ENCODE assay signal across 11 cellular contexts in the genomic region with DNA sequence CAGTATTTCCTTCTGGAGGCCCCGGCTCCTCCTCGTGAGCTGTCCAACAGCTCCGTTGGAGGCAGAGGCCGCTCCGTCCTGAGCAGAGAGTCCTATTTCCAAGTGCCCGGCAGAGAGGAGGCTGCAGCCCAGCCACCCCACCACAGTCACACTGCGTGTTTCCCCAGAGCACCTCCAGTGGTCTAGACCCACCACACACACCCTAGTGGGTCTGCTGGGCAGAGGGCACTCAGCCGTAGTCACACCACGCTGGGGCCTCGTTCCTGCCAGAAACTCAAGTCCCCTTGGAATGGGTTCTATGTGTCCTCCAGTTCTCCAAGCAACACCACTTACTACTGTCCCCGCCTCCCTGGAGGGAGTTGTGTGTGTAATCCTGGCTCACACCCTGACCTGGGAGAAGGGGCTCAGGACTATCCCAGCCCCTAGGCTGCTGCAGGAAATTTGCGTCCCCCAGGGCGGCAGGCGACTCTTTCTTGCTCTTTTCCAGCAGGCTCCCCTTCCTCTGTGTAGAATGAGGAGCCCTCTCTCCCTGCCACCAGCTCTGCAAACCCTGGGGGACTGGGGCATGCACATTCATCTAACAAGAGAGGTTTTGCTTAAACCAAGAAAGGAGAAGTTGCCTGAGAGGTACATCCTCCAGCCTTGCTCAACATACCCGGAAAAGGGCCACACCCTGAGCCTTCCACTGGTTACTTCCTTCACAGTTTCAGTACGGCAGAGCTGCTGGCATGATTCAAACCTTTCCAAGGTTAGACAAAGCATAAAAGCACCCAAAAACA.
DNase-seq lines count a peak whose midpoint lies in the region; ATAC-seq, FAIRE-seq and TF ChIP-seq lines count a peak whose summit lies in the region.
"Had no signal": no experiment of that assay in that cellular context is flagged by ENCODE, and none has a peak within 500 bp of the region (broad histone marks: within the 10 kb centered on the region; RNA-seq: fewer than 3 reads in every experiment).

No MANE protein-coding gene starts in this region.

- peak; percentile 88 for ATAC-seq in activated naive CD8-positive, alpha-beta T cell treated with anti-CD3 and anti-CD28 coated beads, Interleukin-2, amount 10 ng/mL, durations not matched to agents 7 days and 5 days (ENCODE audit: low read depth)
- ATAC-seq in activated CD8-positive, alpha-beta T cell treated with anti-CD3 and anti-CD28 coated beads for 36 hours, result no peak
- ATAC-seq in left lung (peak; percentile 76), GM18858 (IDR thresholded peaks at IDR 0.05; ENCODE audit: unreplicated experiment) (no peak)

- TF ChIP-seq CTCF in activated CD8-positive, alpha-beta T cell treated with anti-CD3 and anti-CD28 coated beads for 36 hours (IDR thresholded peaks at IDR 0.05), result no peak
- TF ChIP-seq CTCF in left lung (IDR thresholded peaks at IDR 0.05) (no peak), D721Med (IDR thresholded peaks at IDR 0.05; ENCODE audit: insufficient read depth, missing control alignments) (no peak)

- no peaks in the 10 kb centered on the region for H3K36me3 Mint-ChIP-seq in activated naive CD8-positive, alpha-beta T cell treated with anti-CD3 and anti-CD28 coated beads, Interleukin-2, amount 10 ng/mL, durations not matched to agents 7 days and 5 days
- H3K36me3 Mint-ChIP-seq in activated naive CD8-positive, alpha-beta T cell treated with anti-CD3 and anti-CD28 coated beads for 36 hours, result peaks cover 3% of the 10 kb centered on the region
- no peaks in the 10 kb centered on the region for H3K36me3 Mint-ChIP-seq in activated CD8-positive, alpha-beta T cell treated with anti-CD3 and anti-CD28 coated beads for 36 hours (ENCODE audit: low read depth)

- no peaks in the 10 kb centered on the region for H3K27me3 Mint-ChIP-seq in activated naive CD8-positive, alpha-beta T cell treated with anti-CD3 and anti-CD28 coated beads, Interleukin-2, amount 10 ng/mL, durations not matched to agents 7 days and 5 days
- no peaks in the 10 kb centered on the region for H3K27me3 Mint-ChIP-seq in activated naive CD8-positive, alpha-beta T cell treated with anti-CD3 and anti-CD28 coated beads for 36 hours
- H3K27me3 Mint-ChIP-seq in activated CD8-positive, alpha-beta T cell treated with anti-CD3 and anti-CD28 coated beads for 36 hours, result no peaks in the 10 kb centered on the region

- intact Hi-C loops in activated CD8-positive, alpha-beta T cell treated with anti-CD3 and anti-CD28 coated beads for 36 hours (cut with micrococcal nuclease), result no loop called here
- intact Hi-C loops in left lung (cut with DNase I), result no loop called here

- H3K4me3 Mint-ChIP-seq in activated naive CD8-positive, alpha-beta T cell treated with anti-CD3 and anti-CD28 coated beads, Interleukin-2, amount 10 ng/mL, durations not matched to agents 7 days and 5 days, result peak overlapping the region; percentile 62
- H3K4me3 Mint-ChIP-seq in activated naive CD8-positive, alpha-beta T cell treated with anti-CD3 and anti-CD28 coated beads for 36 hours, result no peak overlapping the region
- no peak overlapping the region for H3K4me3 Mint-ChIP-seq in activated CD8-positive, alpha-beta T cell treated with anti-CD3 and anti-CD28 coated beads for 36 hours

- H3K4me1 Mint-ChIP-seq in activated naive CD8-positive, alpha-beta T cell treated with anti-CD3 and anti-CD28 coated beads, Interleukin-2, amount 10 ng/mL, durations not matched to agents 7 days and 5 days, result peaks cover 13% of the 10 kb centered on the region
- H3K4me1 Mint-ChIP-seq in activated naive CD8-positive, alpha-beta T cell treated with anti-CD3 and anti-CD28 coated beads for 36 hours, result peaks cover 5% of the 10 kb centered on the region
- peaks cover 3% of the 10 kb centered on the region for H3K4me1 Mint-ChIP-seq in activated CD8-positive, alpha-beta T cell treated with anti-CD3 and anti-CD28 coated beads for 36 hours (ENCODE audit: low read depth)

- no peak overlapping the region for H3K4me3 ChIP-seq in left lung

- peak overlapping the region in 1 of 2 donors; percentile 99 for H3K27ac ChIP-seq in left lung

- H3K27ac Mint-ChIP-seq in activated naive CD8-positive, alpha-beta T cell treated with anti-CD3 and anti-CD28 coated beads, Interleukin-2, amount 10 ng/mL, durations not matched to agents 7 days and 5 days, result peak overlapping the region; percentile 91
- no peak overlapping the region for H3K27ac Mint-ChIP-seq in activated naive CD8-positive, alpha-beta T cell treated with anti-CD3 and anti-CD28 coated beads for 36 hours
- peak overlapping the region; percentile 11 for H3K27ac Mint-ChIP-seq in activated CD8-positive, alpha-beta T cell treated with anti-CD3 and anti-CD28 coated beads for 36 hours

- DNase-seq in activated naive CD8-positive, alpha-beta T cell treated with anti-CD3 and anti-CD28 coated beads, Interleukin-2, amount 10 ng/mL, durations not matched to agents 7 days and 5 days, result no peak
- no peak for DNase-seq in activated naive CD8-positive, alpha-beta T cell treated with anti-CD3 and anti-CD28 coated beads for 36 hours
- DNase-seq in activated CD8-positive, alpha-beta T cell treated with anti-CD3 and anti-CD28 coated beads for 36 hours, result no peak
- DNase-seq in left lung, result no peak
- peak; percentile 53 for DNase-seq in ureter (ENCODE audit: low spot score)
- DNase-seq in D721Med (ENCODE audit: insufficient read length, low spot score), result no peak
- DNase-seq in dermis blood vessel endothelial cell, result no peak
- DNase-seq: BE2C; effector CD8-positive, alpha-beta T cell; mesendoderm had no signal

- no peaks in the 10 kb centered on the region for H3K9me3 ChIP-seq in left lung
- H3K9me3 ChIP-seq: BE2C had no signal

- CTCF ChIA-PET in activated CD8-positive, alpha-beta T cell treated with anti-CD3 and anti-CD28 coated beads for 36 hours (lab: Charles Lee), result no interaction called here

- H3K9me3 Mint-ChIP-seq in activated naive CD8-positive, alpha-beta T cell treated with anti-CD3 and anti-CD28 coated beads, Interleukin-2, amount 10 ng/mL, durations not matched to agents 7 days and 5 days, result peaks cover 4% of the 10 kb centered on the region
- H3K9me3 Mint-ChIP-seq in activated naive CD8-positive, alpha-beta T cell treated with anti-CD3 and anti-CD28 coated beads for 36 hours, result peaks cover 3% of the 10 kb centered on the region
- H3K9me3 Mint-ChIP-seq in activated CD8-positive, alpha-beta T cell treated with anti-CD3 and anti-CD28 coated beads for 36 hours, result no peaks in the 10 kb centered on the region

- no peak for FAIRE-seq in D721Med (lab: Jason Lieb, UNC)

- H3K27me3 ChIP-seq in left lung, result no peaks in the 10 kb centered on the region
- H3K27me3 ChIP-seq: BE2C had no signal

- H3K4me1 ChIP-seq in left lung, result peaks cover 0 to 29% of the 10 kb centered on the region in 2 donors
- H3K4me1 ChIP-seq: BE2C had no signal

- no peaks in the 10 kb centered on the region for H3K36me3 ChIP-seq in left lung
- H3K36me3 ChIP-seq: BE2C had no signal

- POLR2A ChIA-PET in activated naive CD8-positive, alpha-beta T cell treated with anti-CD3 and anti-CD28 coated beads, Interleukin-2, amount 10 ng/mL, durations not matched to agents 7 days and 5 days (lab: Charles Lee), result no interaction called here
- POLR2A ChIA-PET in activated CD8-positive, alpha-beta T cell treated with anti-CD3 and anti-CD28 coated beads for 36 hours (lab: Charles Lee), result interaction anchor here (1.0 kb wide), 1 partner anchor 15 kb away, joined by 3 read pairs; no protein-coding TSS in a partner anchor

Comparison
In these comparisons a context has a peak if more than half of its experiments do, and no peak if none do; other contexts are left out.
1. ATAC-seq: peak in activated naive CD8-positive, alpha-beta T cell treated with anti-CD3 and anti-CD28 coated beads, Interleukin-2, amount 10 ng/mL, durations not matched to agents 7 days and 5 days (single experiment) and left lung (single experiment); none in activated CD8-positive, alpha-beta T cell treated with anti-CD3 and anti-CD28 coated beads for 36 hours (single experiment) and GM18858 (single experiment).